In the genomic region with DNA sequence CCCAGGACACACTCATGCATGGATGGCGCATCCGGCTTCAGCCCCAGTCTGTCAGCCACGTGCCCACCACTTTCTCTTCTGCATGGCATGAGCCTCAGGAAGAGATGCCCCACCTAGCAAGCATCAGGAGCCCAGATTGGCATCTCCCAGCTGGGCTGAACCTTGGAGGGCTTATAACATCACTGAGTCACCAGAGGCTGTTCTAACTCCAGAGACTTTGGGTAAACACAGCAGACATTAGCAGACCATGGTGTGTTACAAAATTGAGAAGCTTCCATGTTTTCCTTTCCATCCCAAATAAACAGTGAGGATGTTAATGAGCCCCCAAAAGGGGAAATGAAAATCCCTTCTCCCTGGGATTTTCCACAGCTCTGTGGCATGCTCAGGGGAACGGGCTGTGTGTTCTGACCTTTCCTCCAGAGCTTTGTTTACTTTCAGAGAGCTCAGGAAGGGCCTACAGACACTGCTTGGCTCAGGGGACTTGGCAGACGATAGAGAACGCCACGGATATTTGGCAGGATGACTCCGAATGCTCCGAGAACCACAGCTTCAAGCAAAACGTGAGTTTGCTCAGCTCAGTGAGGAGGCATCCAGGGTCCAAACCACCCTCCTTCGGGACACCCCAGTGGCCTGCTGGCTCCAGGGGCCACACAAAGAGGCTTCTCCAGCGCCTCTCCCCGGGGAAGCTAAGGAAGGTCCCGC, we compare ENCODE assay signal across 12 cellular contexts. TPM values are rescaled to one million over a fixed set of nuclear protein-coding genes. Genes with fewer than 3 reads are reported as not detected.
DNase-seq lines count a peak whose midpoint lies in the region; ATAC-seq and TF ChIP-seq lines count a peak whose summit lies in the region.
"Had no signal": no experiment of that assay in that cellular context is flagged by ENCODE, and none has a peak within 500 bp of the region (broad histone marks: within the 10 kb centered on the region; RNA-seq: fewer than 3 reads in every experiment).

No MANE protein-coding gene starts in this region.

- H3K9me3 ChIP-seq in Peyer's patch (no peaks in the 10 kb centered on the region), transverse colon (no peaks in the 10 kb centered on the region)

- peak in 1 of 3 donors; percentile 54 for DNase-seq in Peyer's patch
- peak; percentile 41 for DNase-seq in fibroblast of gingiva (ENCODE audit: low read depth)
- peak; percentile 35 for DNase-seq in midbrain (lab: John Stamatoyannopoulos, UW)
- peak; percentile 52 for DNase-seq in transverse colon
- no peak for DNase-seq in GF-D8 (lab: John Stamatoyannopoulos, UW)
- no peak for DNase-seq in activated CD4-positive, alpha-beta T cell treated with anti-CD3 and anti-CD28 coated beads, Interleukin-2, amount 50 U/mL, for 48 hours
- DNase-seq: activated T-cell treated with anti-CD3 and anti-CD28 coated beads, Interleukin-2, amount 50 U/mL, for 24 hours; NCI-H82; stimulated activated CD4-positive, alpha-beta T cell treated with anti-CD3 and anti-CD28 coated beads, Interleukin-2, amount 100 ng/mL, for 24 hours; T-helper 9 cell had no signal

- H3K36me3 ChIP-seq in Peyer's patch (no peaks in the 10 kb centered on the region), transverse colon (no peaks in the 10 kb centered on the region)

- H3K27me3 ChIP-seq in Peyer's patch = no peaks in the 10 kb centered on the region
- no peaks in the 10 kb centered on the region for H3K27me3 ChIP-seq in transverse colon

- 53 to 65% methylated on average over 2 to 14 of the region's 14 CpGs for WGBS in transverse colon (ENCODE audit: low coverage in 1 of 2), 2 donors

- no peak overlapping the region for H3K4me3 ChIP-seq in Peyer's patch
- no peak overlapping the region for H3K4me3 ChIP-seq in transverse colon

- in situ Hi-C loops in transverse colon (cut with MboI; ENCODE audit: low pct_ligation_motif_present in 1 of 4, low pct_unique_long_range_greater_than_20kb in 1 of 4, low sequenced_read_pairs in 3 of 4) = no loop called here

- no peak for TF ChIP-seq CTCF in Peyer's patch (IDR thresholded peaks at IDR 0.05)
- no peak for TF ChIP-seq CTCF in transverse colon (IDR thresholded peaks at IDR 0.05)

- no peak for TF ChIP-seq POLR2A in Peyer's patch (IDR thresholded peaks at IDR 0.05)
- TF ChIP-seq POLR2A in transverse colon (IDR thresholded peaks at IDR 0.05) = no peak

- H3K4me1 ChIP-seq in Peyer's patch (peaks cover 0 to 18% (median 0%) of the 10 kb centered on the region in 4 donors), transverse colon (peaks cover 9 to 43% (median 16%) of the 10 kb centered on the region in 4 donors)

- ATAC-seq in GM19455 (IDR thresholded peaks at IDR 0.05; ENCODE audit: unreplicated experiment) (no peak), HG02588 (IDR thresholded peaks at IDR 0.05; ENCODE audit: unreplicated experiment) (no peak)

- no peak for TF ChIP-seq EP300 in transverse colon (IDR thresholded peaks at IDR 0.05; ENCODE audit: low read depth)

- peak overlapping the region; percentile 55 to 73 (median 64) for H3K27ac ChIP-seq in Peyer's patch
- peak overlapping the region; percentile 75 to 92 (median 80) for H3K27ac ChIP-seq in transverse colon

- intact Hi-C loops in transverse colon (cut with DNase I; ENCODE audit: low total_unique reads) = no loop called here

RNA-seq across cellular contexts. Expression of a gene that starts 16.5 kb away (rescaled TPM):
- 10 to 100 TPM in 3 of 4 donors, 1 to 10 TPM in 1; 7.4 to 94.1 (median 13.8) TPM for total RNA-seq in Peyer's patch
- 10 to 100 TPM in 3 of 4 donors, 1 to 10 TPM in 1; 7.2 to 17.2 (median 12.2) TPM for total RNA-seq in transverse colon

RNA-seq across cellular contexts. Expression of a gene that starts 20.3 kb away (rescaled TPM):
- total RNA-seq in Peyer's patch (not detected), transverse colon (not detected)

RNA-seq across cellular contexts. Expression of a gene that starts 50.8 kb away (rescaled TPM):
- total RNA-seq in Peyer's patch = not detected
- not detected for total RNA-seq in transverse colon

Comparison
In these comparisons a context has a peak if more than half of its experiments do, and no peak if none do; other contexts are left out.
1. DNase-seq: peak in fibroblast of gingiva (single experiment), midbrain (single experiment) and transverse colon (single experiment); none in GF-D8 (single experiment) and activated CD4-positive, alpha-beta T cell treated with anti-CD3 and anti-CD28 coated beads, Interleukin-2, amount 50 U/mL, for 48 hours (0 of 2).